In genomic region chr9:98215266-98215665, GRCh38 we compare ENCODE assay signal across 1 cellular context.
TF ChIP-seq lines count a peak whose summit lies in the region.

No MANE protein-coding gene starts in this region.

TF ChIP-seq in GM23338, 12 proteins besides CTCF, POLR2A, EP300 and RAD21 (continued from another document):
- TF ChIP-seq, protein P1, sequence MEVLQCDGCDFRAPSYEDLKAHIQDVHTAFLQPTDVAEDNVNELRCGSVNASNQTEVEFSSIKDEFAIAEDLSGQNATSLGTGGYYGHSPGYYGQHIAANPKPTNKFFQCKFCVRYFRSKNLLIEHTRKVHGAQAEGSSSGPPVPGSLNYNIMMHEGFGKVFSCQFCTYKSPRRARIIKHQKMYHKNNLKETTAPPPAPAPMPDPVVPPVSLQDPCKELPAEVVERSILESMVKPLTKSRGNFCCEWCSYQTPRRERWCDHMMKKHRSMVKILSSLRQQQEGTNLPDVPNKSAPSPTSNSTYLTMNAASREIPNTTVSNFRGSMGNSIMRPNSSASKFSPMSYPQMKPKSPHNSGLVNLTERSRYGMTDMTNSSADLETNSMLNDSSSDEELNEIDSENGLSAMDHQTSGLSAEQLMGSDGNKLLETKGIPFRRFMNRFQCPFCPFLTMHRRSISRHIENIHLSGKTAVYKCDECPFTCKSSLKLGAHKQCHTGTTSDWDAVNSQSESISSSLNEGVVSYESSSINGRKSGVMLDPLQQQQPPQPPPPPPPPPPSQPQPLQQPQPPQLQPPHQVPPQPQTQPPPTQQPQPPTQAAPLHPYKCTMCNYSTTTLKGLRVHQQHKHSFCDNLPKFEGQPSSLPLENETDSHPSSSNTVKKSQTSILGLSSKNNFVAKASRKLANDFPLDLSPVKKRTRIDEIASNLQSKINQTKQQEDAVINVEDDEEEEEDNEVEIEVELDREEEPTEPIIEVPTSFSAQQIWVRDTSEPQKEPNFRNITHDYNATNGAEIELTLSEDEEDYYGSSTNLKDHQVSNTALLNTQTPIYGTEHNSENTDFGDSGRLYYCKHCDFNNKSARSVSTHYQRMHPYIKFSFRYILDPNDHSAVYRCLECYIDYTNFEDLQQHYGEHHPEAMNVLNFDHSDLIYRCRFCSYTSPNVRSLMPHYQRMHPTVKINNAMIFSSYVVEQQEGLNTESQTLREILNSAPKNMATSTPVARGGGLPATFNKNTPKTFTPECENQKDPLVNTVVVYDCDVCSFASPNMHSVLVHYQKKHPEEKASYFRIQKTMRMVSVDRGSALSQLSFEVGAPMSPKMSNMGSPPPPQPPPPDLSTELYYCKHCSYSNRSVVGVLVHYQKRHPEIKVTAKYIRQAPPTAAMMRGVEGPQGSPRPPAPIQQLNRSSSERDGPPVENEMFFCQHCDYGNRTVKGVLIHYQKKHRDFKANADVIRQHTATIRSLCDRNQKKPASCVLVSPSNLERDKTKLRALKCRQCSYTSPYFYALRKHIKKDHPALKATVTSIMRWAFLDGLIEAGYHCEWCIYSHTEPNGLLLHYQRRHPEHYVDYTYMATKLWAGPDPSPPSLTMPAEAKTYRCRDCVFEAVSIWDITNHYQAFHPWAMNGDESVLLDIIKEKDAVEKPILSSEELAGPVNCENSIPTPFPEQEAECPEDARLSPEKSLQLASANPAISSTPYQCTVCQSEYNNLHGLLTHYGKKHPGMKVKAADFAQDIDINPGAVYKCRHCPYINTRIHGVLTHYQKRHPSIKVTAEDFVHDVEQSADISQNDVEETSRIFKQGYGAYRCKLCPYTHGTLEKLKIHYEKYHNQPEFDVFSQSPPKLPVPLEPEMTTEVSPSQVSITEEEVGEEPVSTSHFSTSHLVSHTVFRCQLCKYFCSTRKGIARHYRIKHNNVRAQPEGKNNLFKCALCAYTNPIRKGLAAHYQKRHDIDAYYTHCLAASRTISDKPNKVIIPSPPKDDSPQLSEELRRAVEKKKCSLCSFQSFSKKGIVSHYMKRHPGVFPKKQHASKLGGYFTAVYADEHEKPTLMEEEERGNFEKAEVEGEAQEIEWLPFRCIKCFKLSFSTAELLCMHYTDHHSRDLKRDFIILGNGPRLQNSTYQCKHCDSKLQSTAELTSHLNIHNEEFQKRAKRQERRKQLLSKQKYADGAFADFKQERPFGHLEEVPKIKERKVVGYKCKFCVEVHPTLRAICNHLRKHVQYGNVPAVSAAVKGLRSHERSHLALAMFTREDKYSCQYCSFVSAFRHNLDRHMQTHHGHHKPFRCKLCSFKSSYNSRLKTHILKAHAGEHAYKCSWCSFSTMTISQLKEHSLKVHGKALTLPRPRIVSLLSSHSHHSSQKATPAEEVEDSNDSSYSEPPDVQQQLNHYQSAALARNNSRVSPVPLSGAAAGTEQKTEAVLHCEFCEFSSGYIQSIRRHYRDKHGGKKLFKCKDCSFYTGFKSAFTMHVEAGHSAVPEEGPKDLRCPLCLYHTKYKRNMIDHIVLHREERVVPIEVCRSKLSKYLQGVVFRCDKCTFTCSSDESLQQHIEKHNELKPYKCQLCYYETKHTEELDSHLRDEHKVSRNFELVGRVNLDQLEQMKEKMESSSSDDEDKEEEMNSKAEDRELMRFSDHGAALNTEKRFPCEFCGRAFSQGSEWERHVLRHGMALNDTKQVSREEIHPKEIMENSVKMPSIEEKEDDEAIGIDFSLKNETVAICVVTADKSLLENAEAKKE (CRISPR knock-in tag; IDR thresholded peaks at IDR 0.05) = no peak
- no peak for TF ChIP-seq POLR2AphosphoS5 (IDR thresholded peaks at IDR 0.05; ENCODE audit: low read depth)
- no peak for TF ChIP-seq ETS1 (IDR thresholded peaks at IDR 0.05)
- no peak for TF ChIP-seq ZNF114 (CRISPR knock-in tag; IDR thresholded peaks at IDR 0.05)
- no peak for TF ChIP-seq NANOG (IDR thresholded peaks at IDR 0.05; ENCODE audit: borderline replicate concordance)
- TF ChIP-seq CREB1 (CRISPR knock-in tag; IDR thresholded peaks at IDR 0.05; ENCODE audit: low read depth) = no peak
- no peak for TF ChIP-seq ZNF331 (CRISPR knock-in tag; IDR thresholded peaks at IDR 0.05; ENCODE audit: low read depth)
- no peak for TF ChIP-seq STAT1 (IDR thresholded peaks at IDR 0.05; ENCODE audit: unreplicated experiment)
- no peak for TF ChIP-seq EZH2phosphoT487 (IDR thresholded peaks at IDR 0.05; ENCODE audit: unreplicated experiment)
- TF ChIP-seq JUNB (IDR thresholded peaks at IDR 0.05; ENCODE audit: unreplicated experiment) = no peak
- no peak for TF ChIP-seq REST (IDR thresholded peaks at IDR 0.05; ENCODE audit: unreplicated experiment)
